ENCODE assay signal across 8 cellular contexts in the genomic region with DNA sequence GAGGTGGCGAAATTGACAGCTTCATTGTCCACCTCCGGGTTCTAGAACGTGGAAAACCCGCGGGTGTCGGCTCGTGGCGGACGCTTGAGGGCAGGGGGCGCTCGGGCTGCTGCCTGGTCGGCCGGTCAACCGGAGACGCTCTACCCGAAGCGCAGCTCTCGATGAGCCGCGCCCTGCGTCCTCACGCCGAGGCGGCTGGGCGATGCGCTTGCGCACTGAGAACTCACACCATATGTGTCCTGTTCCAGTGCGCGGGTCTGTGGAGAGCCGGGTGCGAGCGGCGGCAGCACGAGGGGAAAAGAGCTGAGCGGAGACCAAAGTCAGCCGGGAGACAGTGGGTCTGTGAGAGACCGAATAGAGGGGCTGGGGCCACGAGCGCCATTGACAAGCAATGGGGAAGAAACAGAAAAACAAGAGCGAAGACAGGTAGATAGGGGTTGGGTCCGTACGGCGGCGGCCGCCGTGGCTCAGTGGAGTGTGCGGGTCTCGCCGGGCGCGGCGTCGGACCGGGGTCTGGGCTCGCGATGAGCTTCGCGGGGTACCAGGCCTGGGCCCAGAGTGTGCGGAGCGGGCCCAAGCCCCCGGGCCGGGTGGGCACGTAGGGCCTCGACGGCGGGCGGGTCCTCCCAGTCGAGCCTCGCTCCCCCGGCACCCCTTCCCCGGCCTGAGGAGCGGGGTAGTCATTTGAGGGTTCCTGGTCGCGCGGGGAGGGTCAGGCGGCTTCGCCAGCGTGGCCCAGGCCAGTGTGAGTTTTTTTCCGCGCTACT. TPM values are rescaled to one million over a fixed set of nuclear protein-coding genes. Genes with fewer than 3 reads are reported as not detected.
DNase-seq lines count a peak whose midpoint lies in the region; ATAC-seq and TF ChIP-seq lines count a peak whose summit lies in the region.

Gene EIF5B (plus strand): TSS at position 226 of the 767 bp plus-strand sequence. CDS start 166 bp downstream, at position 392.

- H3K36me3 Mint-ChIP-seq in HFFc6 (ENCODE audit: low read depth): peaks cover 12% of the 10 kb centered on the region

- peak within 1 kb of the TSS; percentile 76 for H3K4me3 ChIP-seq in SJSA1
- H3K4me3 ChIP-seq in gastroesophageal sphincter: peak within 1 kb of the TSS; percentile 85 to 95
- H3K4me3 ChIP-seq in neutrophil (ENCODE audit: low read depth in 1 of 2, low read length in 1 of 2): peak within 1 kb of the TSS; percentile 86 to 100

- WGBS in gastroesophageal sphincter (ENCODE audit: low coverage in 1 of 2), 2 donors: 0 to 1% methylated on average over 5 to 45 of the region's 80 CpGs

- CTCF ChIA-PET in GM10248 (lab: Yijun Ruan, JAX): interaction anchor here (0.7 to 4.4 kb wide), 17 partner anchors 10 to 196 kb away, joined by 3 to 32 read pairs (median 3); partner anchors contain the start of genes C2orf15, LIPT1 and TSGA10

- H3K4me1 ChIP-seq in SJSA1 (replicated peaks) (peaks cover 6% of the 10 kb centered on the region; the same call in 1 of the 2 replicates), gastroesophageal sphincter (peaks cover 8 to 59% (median 16%) of the 10 kb centered on the region in 3 donors), neutrophil (ENCODE audit: control insufficient read depth in 1 of 2, insufficient read depth in 1 of 2, low read depth in 1 of 2, low read length in 1 of 2) (peaks cover 28 to 32% of the 10 kb centered on the region in 2 experiments)

- peaks cover 17% of the 10 kb centered on the region for H3K36me3 ChIP-seq in SJSA1
- H3K36me3 ChIP-seq in gastroesophageal sphincter: peaks cover 0 to 9% of the 10 kb centered on the region in 2 donors
- H3K36me3 ChIP-seq in neutrophil: peaks cover 15% of the 10 kb centered on the region

- H3K27me3 Mint-ChIP-seq in HFFc6 (ENCODE audit: insufficient read depth): peaks cover 1% of the 10 kb centered on the region; the same call in 1 of the 2 replicates

- H3K27me3 ChIP-seq in SJSA1 (replicated peaks): no peaks in the 10 kb centered on the region
- H3K27me3 ChIP-seq in gastroesophageal sphincter: no peaks in the 10 kb centered on the region
- no peaks in the 10 kb centered on the region for H3K27me3 ChIP-seq in neutrophil

- TF ChIP-seq CTCF in GM10248 (IDR thresholded peaks at IDR 0.05; ENCODE audit: control extremely low read depth, extremely low read depth, low read depth, missing control alignments) (peak; percentile 90), HFFc6 (IDR thresholded peaks at IDR 0.05) (peak; percentile 76), gastroesophageal sphincter (IDR thresholded peaks at IDR 0.05) (peak in 3 of 4 experiments; percentile 47 to 85 (median 60)), neutrophil (IDR thresholded peaks at IDR 0.05) (peak; percentile 70)

- POLR2A ChIA-PET in GM10248 (lab: Yijun Ruan, JAX): interaction anchor here (0.6 to 1.5 kb wide), 3 partner anchors 117 to 155 kb away, joined by 3 read pairs; no protein-coding TSS in a partner anchor

- no peak within 1 kb of the TSS for H3K27ac Mint-ChIP-seq in HFFc6

- H3K9me3 ChIP-seq in SJSA1 (replicated peaks) (no peaks in the 10 kb centered on the region), gastroesophageal sphincter (no peaks in the 10 kb centered on the region), neutrophil (no peaks in the 10 kb centered on the region)

- peak; percentile 85 for ATAC-seq in gastroesophageal sphincter

- H3K4me3 Mint-ChIP-seq in HFFc6: no peak within 1 kb of the TSS

- H3K27ac ChIP-seq in SJSA1: peak within 1 kb of the TSS; percentile 9; the same call in 1 of the 2 replicates
- H3K27ac ChIP-seq in gastroesophageal sphincter: peak within 1 kb of the TSS; percentile 85 to 93 (median 89)
- peak within 1 kb of the TSS; percentile 91 for H3K27ac ChIP-seq in neutrophil
- H3K27ac ChIP-seq in substantia nigra (ENCODE audit: low read depth, low read length, poor library complexity, severe bottlenecking): peak within 1 kb of the TSS; percentile 92

- TF ChIP-seq POLR2A in gastroesophageal sphincter (IDR thresholded peaks at IDR 0.05): peak; percentile 54 to 68

- no peak for TF ChIP-seq EP300 in gastroesophageal sphincter (IDR thresholded peaks at IDR 0.05)

- DNase-seq in GM10248 (ENCODE audit: extremely low spot score) (peak; percentile 93), HFFc6 (peak; percentile 93), MV-4-11 (lab: John Stamatoyannopoulos, UW) (peak; percentile 96), SJSA1 (ENCODE audit: low read depth in 1 of 2, low spot score in 2 of 2) (peak; percentile 33 to 96), substantia nigra (lab: John Stamatoyannopoulos, UW) (peak; percentile 67 to 98 (median 92))
- DNase-seq in activated naive CD4-positive, alpha-beta T cell treated with Interleukin-2 at 50 U/mL for 16 hours: peak; percentile 95

- H3K4me1 Mint-ChIP-seq in HFFc6 (ENCODE audit: low read depth): peaks cover 40% of the 10 kb centered on the region

- H3K9me3 Mint-ChIP-seq in HFFc6: no peaks in the 10 kb centered on the region

RNA-seq across cellular contexts. Expression of gene EIF5B, which starts in this region (rescaled TPM):
- total RNA-seq in HFFc6 (2021; fragmentation: NEBNext Ultra II Directional; extraction: Animal tissue kit (Norgen Biotek cat#: 25700)): 10 to 100 TPM; 43.9 to 51.1 (median 47.8) TPM
- 15.2 and 26.9 TPM in 2 replicates for total RNA-seq in SJSA1 (2014; rRNA removed; shearing (Covaris generic))
- 10 to 100 TPM; 36.8 to 55.4 (median 45.6) TPM for total RNA-seq in gastroesophageal sphincter

Comparison
In these comparisons a context has a peak if more than half of its experiments do, and no peak if none do; other contexts are left out.
1. Peak in every context shown above with its lines: DNase-seq, ATAC-seq, H3K4me3 ChIP-seq and H3K27ac ChIP-seq.
2. H3K27ac ChIP-seq: peak in every context shown above with its lines; median percentile 92 in substantia nigra; 91 in neutrophil; 89 in gastroesophageal sphincter; 9 in SJSA1.